15 cellular contexts compared by ENCODE assay signal in genomic region chr12:12091977-12092663, GRCh38. TPM values are rescaled to one million over a fixed set of nuclear protein-coding genes. Genes with fewer than 3 reads are reported as not detected.
DNase-seq lines count a peak whose midpoint lies in the region; ATAC-seq, FAIRE-seq and TF ChIP-seq lines count a peak whose summit lies in the region.
"Had no signal": no experiment of that assay in that cellular context is flagged by ENCODE, and none has a peak within 500 bp of the region (broad histone marks: within the 10 kb centered on the region; RNA-seq: fewer than 3 reads in every experiment).

No MANE protein-coding gene starts in this region.

- H3K9me2 ChIP-seq in GM23338 (ENCODE audit: insufficient read depth): peaks cover 7% of the 10 kb centered on the region; the same call in 1 of the 2 replicates

- H3K4me1 Mint-ChIP-seq in GM23338: peaks cover 13% of the 10 kb centered on the region
- H3K4me1 Mint-ChIP-seq: activated naive CD8-positive, alpha-beta T cell treated with anti-CD3 and anti-CD28 coated beads, Interleukin-2, amount 10 ng/mL, durations not matched to agents 7 days and 5 days had no signal

- no peaks in the 10 kb centered on the region for H3K36me3 Mint-ChIP-seq in GM23338 (ENCODE audit: low read depth)

- no peaks in the 10 kb centered on the region for H4K20me1 ChIP-seq in GM23338 (replicated peaks; ENCODE audit: insufficient read depth)

- H3K4me3 ChIP-seq in GM23338 (no peak overlapping the region), pancreas (no peak overlapping the region)
- H3K4me3 ChIP-seq: stomach had no signal

- intact Hi-C loops in pancreas (cut with DNase I): no loop called here

- WGBS in pancreas, 2 donors: 63 to 66% methylated on average over 14 of the region's 14 CpGs

- H3K4me3 Mint-ChIP-seq in GM23338: no peak overlapping the region
- H3K4me3 Mint-ChIP-seq: activated naive CD8-positive, alpha-beta T cell treated with anti-CD3 and anti-CD28 coated beads, Interleukin-2, amount 10 ng/mL, durations not matched to agents 7 days and 5 days; CD4-positive, alpha-beta T cell had no signal

- H3K27me3 Mint-ChIP-seq in GM23338 (ENCODE audit: insufficient read depth, low read depth, poor library complexity): peaks cover 8% of the 10 kb centered on the region
- H3K27me3 Mint-ChIP-seq: CD4-positive, alpha-beta T cell had no signal

- TF ChIP-seq CTCF in GM23338 (conservative IDR thresholded peaks at IDR 0.05; ENCODE audit: low read depth in 2 of 2): no peak
- TF ChIP-seq CTCF in pancreas (IDR thresholded peaks at IDR 0.05): no peak

- H3K4me1 ChIP-seq in GM23338 (ENCODE audit: insufficient read depth): peaks cover 19% of the 10 kb centered on the region
- H3K4me1 ChIP-seq in pancreas: no peaks in the 10 kb centered on the region
- H3K4me1 ChIP-seq: stomach had no signal

- no peak overlapping the region for H3K4me2 ChIP-seq in GM23338

- FAIRE-seq in pancreas (lab: Jason Lieb, UNC): no peak
- FAIRE-seq: islet of Langerhans had no signal

- H3K27me3 ChIP-seq in GM23338 (ENCODE audit: insufficient read depth) (no peaks in the 10 kb centered on the region), pancreas (no peaks in the 10 kb centered on the region)
- H3K27me3 ChIP-seq: stomach had no signal

- no peak overlapping the region for H3K27ac Mint-ChIP-seq in GM23338
- H3K27ac Mint-ChIP-seq: CD4-positive, alpha-beta T cell had no signal

- peak; percentile 69 for ATAC-seq in GM23338
- peak in 3 of 4 donors; percentile 23 to 67 (median 52) for ATAC-seq in pancreas
- no peak for ATAC-seq in GM19035 (IDR thresholded peaks at IDR 0.05; ENCODE audit: unreplicated experiment)

- no peak overlapping the region for H3K27ac ChIP-seq in GM23338 (ENCODE audit: low read depth)
- H3K27ac ChIP-seq in pancreas: no peak overlapping the region
- H3K27ac ChIP-seq: stomach, VCaP had no signal

- no peaks in the 10 kb centered on the region for H3K79me2 ChIP-seq in GM23338 (replicated peaks; ENCODE audit: insufficient read depth)

- no peak overlapping the region for H2AFZ ChIP-seq in GM23338

- H3F3A ChIP-seq in GM23338 (replicated peaks; ENCODE audit: low read depth): peaks cover 10% of the 10 kb centered on the region; the same call in 1 of the 2 replicates

- DNase-seq in GM23338 (ENCODE audit: low spot score): no peak
- peak; percentile 32 for DNase-seq in NCI-H2107 (lab: John Stamatoyannopoulos, UW)
- DNase-seq in brain pericyte (ENCODE audit: low read depth, low spot score): peak; percentile 18
- DNase-seq in pancreas: peak in 3 of 6 donors; percentile 26 to 67 (median 36)
- DNase-seq in NCI-H748 (lab: John Stamatoyannopoulos, UW; ENCODE audit: unreplicated experiment): no peak
- no peak for DNase-seq in activated effector memory CD4-positive, alpha-beta T cell treated with Interleukin-2 at 50 U/mL for 16 hours
- DNase-seq: activated naive CD8-positive, alpha-beta T cell treated with anti-CD3 and anti-CD28 coated beads, Interleukin-2, amount 10 ng/mL, durations not matched to agents 7 days and 5 days; CD4-positive, alpha-beta T cell; NK-92 treated with Interleukin-12 subunit alpha and Interleukin-12 subunit beta, amount 100 ng/mL, for 24 hours; retina; stomach had no signal

- no peaks in the 10 kb centered on the region for H3K36me3 ChIP-seq in GM23338 (ENCODE audit: insufficient read depth)
- H3K36me3 ChIP-seq in pancreas: no peaks in the 10 kb centered on the region

- H3K9me3 ChIP-seq in pancreas: no peaks in the 10 kb centered on the region
- H3K9me3 ChIP-seq: stomach had no signal

- no peaks in the 10 kb centered on the region for H3K9me3 Mint-ChIP-seq in GM23338
- H3K9me3 Mint-ChIP-seq: activated naive CD8-positive, alpha-beta T cell treated with anti-CD3 and anti-CD28 coated beads, Interleukin-2, amount 10 ng/mL, durations not matched to agents 7 days and 5 days; CD4-positive, alpha-beta T cell had no signal

TF ChIP-seq in GM23338, 12 proteins besides CTCF, POLR2A, EP300 and RAD21 (continues in another document):
- no peak for TF ChIP-seq NANOG (IDR thresholded peaks at IDR 0.05; ENCODE audit: borderline replicate concordance)
- TF ChIP-seq CREB1 (CRISPR knock-in tag; IDR thresholded peaks at IDR 0.05; ENCODE audit: low read depth): no peak
- no peak for TF ChIP-seq REST (IDR thresholded peaks at IDR 0.05; ENCODE audit: unreplicated experiment)
- no peak for TF ChIP-seq ZNF331 (CRISPR knock-in tag; IDR thresholded peaks at IDR 0.05; ENCODE audit: low read depth)
- no peak for TF ChIP-seq POLR2AphosphoS5 (IDR thresholded peaks at IDR 0.05; ENCODE audit: low read depth)
- no peak for TF ChIP-seq JUNB (IDR thresholded peaks at IDR 0.05; ENCODE audit: unreplicated experiment)
- no peak for TF ChIP-seq ETS1 (IDR thresholded peaks at IDR 0.05)
- TF ChIP-seq ZNF114 (CRISPR knock-in tag; IDR thresholded peaks at IDR 0.05): no peak

RNA-seq across cellular contexts. Expression of gene BCL2L14, which starts 21.4 kb away (rescaled TPM):
- total RNA-seq in GM23338 (2014; rRNA removed; shearing (Covaris generic)): 2.7 and 3.9 TPM in 2 replicates
- 1.2 and 2.1 TPM in 2 replicates for polyA plus RNA-seq in GM23338 (2016; fragmentation: Nextera tagmentation; extraction: Ambion mirVana)
- 1 to 10 TPM; 3.7 to 5.4 (median 4.6) TPM for total RNA-seq in pancreas
- polyA plus RNA-seq in pancreas: 1 to 10 TPM; 2.0 to 2.2 TPM
- total RNA-seq: fibroblast of villous mesenchyme had no signal

Comparison
In these comparisons a context has a peak if more than half of its experiments do, and no peak if none do; other contexts are left out.
1. DNase-seq: peak in NCI-H2107 (single experiment) and brain pericyte (single experiment); none in GM23338 (single experiment), NCI-H748 (single experiment) and activated effector memory CD4-positive, alpha-beta T cell treated with Interleukin-2 at 50 U/mL for 16 hours (single experiment).